Comparison of ENCODE assay signal across 21 cellular contexts in genomic region chr22:45446216-45446615, GRCh38.
DNase-seq lines count a peak whose midpoint lies in the region; ATAC-seq and TF ChIP-seq lines count a peak whose summit lies in the region.
"Had no signal": no experiment of that assay in that cellular context is flagged by ENCODE, and none has a peak within 500 bp of the region (broad histone marks: within the 10 kb centered on the region; RNA-seq: fewer than 3 reads in every experiment).

No MANE protein-coding gene starts in this region.

- no peaks in the 10 kb centered on the region for H3K27me3 ChIP-seq in RWPE2 (ENCODE audit: insufficient read depth, poor library complexity, severe bottlenecking)
- H3K27me3 ChIP-seq: SJCRH30 had no signal

- H3K4me1 ChIP-seq in RWPE2 (ENCODE audit: insufficient read depth, poor library complexity, severe bottlenecking): no peaks in the 10 kb centered on the region
- H3K4me1 ChIP-seq: SJCRH30 had no signal

- DNase-seq in AG10803 (ENCODE audit: low read depth) (peak; percentile 63), GM03348 (ENCODE audit: low spot score) (peak; percentile 47), RWPE2 (ENCODE audit: low spot score) (no peak), foreskin fibroblast (peak; percentile 56 to 67), COR-L47 (lab: John Stamatoyannopoulos, UW) (no peak), T-helper 2 cell (no peak), NCI-H1417 treated with DMSO at 0.1 percent for 48 hours (lab: John Stamatoyannopoulos, UW) (no peak), SKM-1 (lab: John Stamatoyannopoulos, UW; ENCODE audit: unreplicated experiment) (no peak)
- DNase-seq: C1 segment of cervical spinal cord; CD8-positive, alpha-beta memory T cell; DMS79 treated with DMSO at 0.1 percent for 48 hours; KBM-7; NCI-H1048; NCI-H1436 treated with DMSO at 0.1 percent for 48 hours; NCI-H2029 treated with DMSO at 0.1 percent for 48 hours; NCI-H2171; NCI-H526; PC-9; SJCRH30 had no signal

- H3K4me3 ChIP-seq in AG10803 (ENCODE audit: low read length): no peak overlapping the region
- no peak overlapping the region for H3K4me3 ChIP-seq in RWPE2 (ENCODE audit: severe bottlenecking)
- H3K4me3 ChIP-seq in foreskin fibroblast (ENCODE audit: low read depth in 1 of 2, low read length in 2 of 2): no peak overlapping the region
- H3K4me3 ChIP-seq: A549, PC-9, SJCRH30 had no signal

- ATAC-seq in RWPE2 (ENCODE audit: low read depth): peak; percentile 40; the same call in 2 of the 3 replicates
- ATAC-seq: A549 had no signal

- no peaks in the 10 kb centered on the region for H3K9me3 ChIP-seq in RWPE2 (ENCODE audit: severe bottlenecking)
- H3K9me3 ChIP-seq: A549, SJCRH30 had no signal

- H3K36me3 ChIP-seq in RWPE2 (ENCODE audit: low read depth): no peaks in the 10 kb centered on the region
- H3K36me3 ChIP-seq: SJCRH30 had no signal

- H3K27ac ChIP-seq in RWPE2 (ENCODE audit: poor library complexity, severe bottlenecking): no peak overlapping the region
- H3K27ac ChIP-seq: A549, PC-9, RWPE1, SJCRH30 had no signal

- TF ChIP-seq CTCF in AG10803 (conservative IDR thresholded peaks at IDR 0.05; ENCODE audit: low read length) (no peak), RWPE2 (IDR thresholded peaks at IDR 0.05; ENCODE audit: poor library complexity, severe bottlenecking) (no peak), foreskin fibroblast (IDR thresholded peaks at IDR 0.05; ENCODE audit: low read depth, low read length) (no peak)

Comparison
In these comparisons a context has a peak if more than half of its experiments do, and no peak if none do; other contexts are left out.
1. DNase-seq: peak in AG10803 (single experiment), GM03348 (single experiment) and foreskin fibroblast (2 of 2); none in RWPE2 (single experiment), COR-L47 (single experiment), T-helper 2 cell (0 of 5), NCI-H1417 treated with DMSO at 0.1 percent for 48 hours (single experiment) and SKM-1 (single experiment).